In the genomic region with DNA sequence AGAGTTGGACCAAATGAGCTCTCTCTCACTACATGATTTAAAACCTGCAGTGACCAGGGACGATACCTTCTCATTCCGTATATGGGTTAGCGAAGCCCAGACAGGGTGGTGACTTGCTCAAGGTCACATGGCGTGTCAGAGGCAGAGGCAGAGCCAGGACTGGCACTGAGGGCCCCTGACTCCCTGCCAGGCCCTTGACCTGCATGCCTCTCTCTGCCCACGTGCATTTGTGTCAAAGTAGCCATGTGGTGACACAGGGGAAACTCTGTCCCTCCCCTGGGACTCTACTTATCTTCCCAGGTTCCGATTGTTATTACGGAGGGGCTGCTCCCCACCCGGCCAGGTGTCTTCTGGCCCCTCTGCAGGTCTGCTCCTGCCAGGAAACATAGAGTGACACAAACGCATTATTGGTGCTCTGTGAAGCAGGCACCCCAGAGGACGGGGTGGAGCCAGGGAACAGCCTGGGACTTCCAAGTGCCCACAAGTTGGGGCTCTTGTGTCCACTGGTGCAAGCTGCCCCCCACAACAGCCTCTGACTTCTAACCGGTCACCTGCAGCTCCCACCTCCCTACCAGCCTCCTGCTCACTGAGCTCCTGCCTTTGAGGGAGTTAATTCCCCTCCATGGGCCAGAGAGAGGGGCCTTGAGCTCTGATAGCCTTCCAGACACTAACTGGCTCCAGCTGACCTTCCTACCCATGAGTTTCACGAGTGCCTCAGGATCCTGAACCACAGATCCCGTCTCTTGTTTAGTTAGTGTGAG, we compare ENCODE assay signal across 19 cellular contexts. TPM values are rescaled to one million over a fixed set of nuclear protein-coding genes. Genes with fewer than 3 reads are reported as not detected.
DNase-seq lines count a peak whose midpoint lies in the region; ATAC-seq and TF ChIP-seq lines count a peak whose summit lies in the region.
"Had no signal": no experiment of that assay in that cellular context is flagged by ENCODE, and none has a peak within 500 bp of the region (broad histone marks: within the 10 kb centered on the region; RNA-seq: fewer than 3 reads in every experiment).

No MANE protein-coding gene starts in this region.

- H3K27me3 ChIP-seq in upper lobe of right lung: no peaks in the 10 kb centered on the region
- H3K27me3 ChIP-seq: hepatocyte had no signal

- peaks cover 26% of the 10 kb centered on the region for H3K4me1 ChIP-seq in upper lobe of right lung
- H3K4me1 ChIP-seq: HAP-1 had no signal

- no peak overlapping the region for H3K4me3 Mint-ChIP-seq in nephron
- H3K4me3 Mint-ChIP-seq: activated B cell treated with CpG ODN at 0.5 μM for 24 hours; CD4-positive, alpha-beta T cell; nephron progenitor cell; T-helper 1 cell treated with Interleukin-12 subunit alpha and Interleukin-12 subunit beta and Interleukin-4 antibody, amounts not matched to agents 30 μg/mL and 1 μg/mL, for 36 hours had no signal

- H3K9me3 ChIP-seq in upper lobe of right lung: no peaks in the 10 kb centered on the region
- H3K9me3 ChIP-seq: HAP-1 had no signal

- H3K27ac Mint-ChIP-seq in nephron: peak overlapping the region in 2 of 3 experiments; percentile 47 to 59
- H3K27ac Mint-ChIP-seq: activated B cell treated with CpG ODN at 0.5 μM for 24 hours; CD4-positive, alpha-beta T cell; nephron progenitor cell; T-helper 1 cell treated with Interleukin-12 subunit alpha and Interleukin-12 subunit beta and Interleukin-4 antibody, amounts not matched to agents 30 μg/mL and 1 μg/mL, for 36 hours had no signal

- TF ChIP-seq CTCF in nephron (IDR thresholded peaks at IDR 0.05; ENCODE audit: unreplicated experiment in 3 of 3): no peak
- TF ChIP-seq CTCF in upper lobe of right lung (IDR thresholded peaks at IDR 0.05): no peak

- no peak overlapping the region for H3K27ac ChIP-seq in upper lobe of right lung
- H3K27ac ChIP-seq: hepatocyte had no signal

- H3K9me3 Mint-ChIP-seq in nephron: no peaks in the 10 kb centered on the region
- H3K9me3 Mint-ChIP-seq: activated B cell treated with CpG ODN at 0.5 μM for 24 hours; CD4-positive, alpha-beta T cell; IgD-negative memory B cell; nephron progenitor cell; T-helper 1 cell treated with Interleukin-12 subunit alpha and Interleukin-12 subunit beta and Interleukin-4 antibody, amounts not matched to agents 30 μg/mL and 1 μg/mL, for 36 hours had no signal

- DNase-seq in activated effector memory CD4-positive, alpha-beta T cell treated with anti-CD3 and anti-CD28 coated beads, Interleukin-2, amount 50 U/mL, for 16 hours: peak; percentile 43
- no peak for DNase-seq in activated effector memory CD4-positive, alpha-beta T cell treated with Interleukin-2 at 50 U/mL for 16 hours
- DNase-seq in left cardiac atrium: peak; percentile 69
- DNase-seq in upper lobe of right lung: peak; percentile 87
- DNase-seq in NCI-H1092 (lab: John Stamatoyannopoulos, UW): no peak
- DNase-seq: activated B cell treated with CpG ODN at 0.5 μM for 24 hours; activated naive CD4-positive, alpha-beta T cell treated with anti-CD3 and anti-CD28 coated beads, Interleukin-2, amount 50 U/mL, for 16 hours; CD4-positive, alpha-beta T cell; EL; NCI-H774; nephron progenitor cell had no signal

- H3K36me3 Mint-ChIP-seq in nephron (ENCODE audit: low read depth): no peaks in the 10 kb centered on the region
- H3K36me3 Mint-ChIP-seq: IgD-negative memory B cell had no signal

- peak; percentile 82 to 83 for ATAC-seq in left cardiac atrium
- ATAC-seq in upper lobe of right lung: peak; percentile 82
- no peak for ATAC-seq in HG02970 (IDR thresholded peaks at IDR 0.05; ENCODE audit: low FRiP score, unreplicated experiment)
- ATAC-seq in HG03460 (IDR thresholded peaks at IDR 0.05; ENCODE audit: unreplicated experiment): no peak

- no peaks in the 10 kb centered on the region for H3K36me3 ChIP-seq in upper lobe of right lung
- H3K36me3 ChIP-seq: HAP-1 had no signal

- intact Hi-C loops in left cardiac atrium (cut with DNase I): no loop called here
- intact Hi-C loops in upper lobe of right lung (cut with DNase I): loop anchor here (10.0 kb wide), 1 partner anchor 46 kb away; a partner anchor contains a TSS

- peaks cover 26% of the 10 kb centered on the region for H3K4me1 Mint-ChIP-seq in nephron

- H3K4me3 ChIP-seq in upper lobe of right lung: no peak overlapping the region
- H3K4me3 ChIP-seq: HAP-1, hepatocyte had no signal

- H3K27me3 Mint-ChIP-seq in nephron (ENCODE audit: low read depth): peaks cover 25% of the 10 kb centered on the region

RNA-seq across cellular contexts. Expression of a gene that starts 7.2 kb away (rescaled TPM):
- total RNA-seq in left cardiac atrium: 100 to 1,000 TPM; 128 to 175 TPM
- 154 TPM for total RNA-seq in upper lobe of right lung
- total RNA-seq: A673; activated B cell treated with CpG ODN at 0.5 μM for 24 hours; CD4-positive, alpha-beta T cell had no signal

RNA-seq across cellular contexts. Expression of a gene that starts 48.4 kb away (rescaled TPM):
- total RNA-seq in left cardiac atrium: under 1 TPM; 0.42 to 0.44 TPM
- not detected for total RNA-seq in upper lobe of right lung
- total RNA-seq: A673; activated B cell treated with CpG ODN at 0.5 μM for 24 hours; CD4-positive, alpha-beta T cell; hepatocyte had no signal

Comparison
In these comparisons a context has a peak if more than half of its experiments do, and no peak if none do; other contexts are left out.
1. DNase-seq: peak in activated effector memory CD4-positive, alpha-beta T cell treated with anti-CD3 and anti-CD28 coated beads, Interleukin-2, amount 50 U/mL, for 16 hours (single experiment), left cardiac atrium (single experiment) and upper lobe of right lung (single experiment); none in activated effector memory CD4-positive, alpha-beta T cell treated with Interleukin-2 at 50 U/mL for 16 hours (single experiment) and NCI-H1092 (single experiment).
2. ATAC-seq: peak in left cardiac atrium (2 of 2) and upper lobe of right lung (single experiment); none in HG02970 (single experiment) and HG03460 (single experiment).